14 cellular contexts compared by ENCODE assay signal in the genomic region with DNA sequence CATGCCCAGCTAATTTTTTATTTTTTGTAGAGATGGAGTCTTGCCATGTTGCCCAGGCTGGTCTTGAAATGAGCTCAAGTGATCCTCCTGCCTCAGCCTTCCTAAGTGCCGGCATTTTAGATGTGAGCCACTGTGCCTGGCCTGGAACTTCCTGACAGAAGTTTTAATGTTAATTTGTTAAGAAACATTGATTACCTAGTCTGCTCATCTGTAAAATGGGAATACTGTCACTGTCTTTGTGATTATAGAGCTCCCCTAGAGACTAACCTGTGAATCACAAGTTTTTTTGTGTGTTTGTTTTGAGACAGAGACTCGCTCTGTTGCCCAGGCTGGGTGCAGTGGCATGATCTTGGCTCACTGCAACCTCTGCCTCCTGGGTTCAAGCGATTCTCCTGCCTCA. TPM values are rescaled to one million over a fixed set of nuclear protein-coding genes. Genes with fewer than 3 reads are reported as not detected.
A peak's percentile ranks its signal among the peaks of the same experiment; 100 is the strongest.
DNase-seq lines count a peak whose midpoint lies in the region; ATAC-seq, FAIRE-seq and TF ChIP-seq lines count a peak whose summit lies in the region.
"Had no signal": no experiment of that assay in that cellular context is flagged by ENCODE, and none has a peak within 500 bp of the region (broad histone marks: within the 10 kb centered on the region; RNA-seq: fewer than 3 reads in every experiment).

No MANE protein-coding gene starts in this region.

- H3K27ac Mint-ChIP-seq in H9 = no peak overlapping the region; a peak in 2 of 7 replicates
- H3K27ac Mint-ChIP-seq in naive thymus-derived CD4-positive, alpha-beta T cell = peak overlapping the region in 8 of 9 donors; percentile 23 to 71 (median 48)

- no peak overlapping the region for H4K8ac ChIP-seq in H9 (replicated peaks; ENCODE audit: insufficient read length, low read depth, low read length)

- DNase-seq in DND-41 (no peak), H9 (no peak), HTR-8/SVneo (ENCODE audit: insufficient read length, low spot score) (no peak), cerebellar cortex (ENCODE audit: low spot score) (no peak)
- DNase-seq in naive thymus-derived CD4-positive, alpha-beta T cell = no peak
- DNase-seq: activated CD4-positive, CD25-positive, alpha-beta regulatory T cell treated with anti-CD3 and anti-CD28 coated beads, Interleukin-2, amount 50 U/mL, for 72 hours; activated gamma-delta T cell treated with Interleukin-2 at 50 U/mL for 16 hours; hypothalamus; NCI-H524 treated with DMSO at 0.1 percent for 48 hours; tibial artery had no signal

- H3K36me3 Mint-ChIP-seq in H9 (ENCODE audit: insufficient read depth in 1 of 3, low read depth in 3 of 3) = peaks cover 1 to 13% (median 6%) of the 10 kb centered on the region in 3 experiments; a peak in 5 of 7 replicates
- H3K36me3 Mint-ChIP-seq in naive thymus-derived CD4-positive, alpha-beta T cell = peaks cover 0 to 7% (median 4%) of the 10 kb centered on the region in 5 donors

- peaks cover 10% of the 10 kb centered on the region for H3K23me2 ChIP-seq in H9 (ENCODE audit: insufficient read length, low read depth, low read length, poor library complexity, severe bottlenecking)

- no peak overlapping the region for H3T11ph ChIP-seq in H9 (ENCODE audit: low read length)

- H3K4me2 ChIP-seq in DND-41 (ENCODE audit: insufficient read depth, low read length) (no peak overlapping the region), H9 (ENCODE audit: insufficient read depth, insufficient read length, low read length) (no peak overlapping the region), SU-DHL-6 (ENCODE audit: low read depth, low read length, poor library complexity, severe bottlenecking) (no peak overlapping the region)
- H3K4me2 ChIP-seq: smooth muscle cell had no signal

- H3K4me1 Mint-ChIP-seq in H9 = peaks cover 10 to 15% of the 10 kb centered on the region in 2 experiments
- peaks cover 11 to 44% (median 28%) of the 10 kb centered on the region in 7 donors for H3K4me1 Mint-ChIP-seq in naive thymus-derived CD4-positive, alpha-beta T cell

- H3K9ac ChIP-seq in DND-41 (ENCODE audit: low read depth, low read length) (no peak overlapping the region), H9 (ENCODE audit: extremely low read depth, insufficient read length, low read length) (no peak overlapping the region), SU-DHL-6 (ENCODE audit: low read length) (no peak overlapping the region)

- intact Hi-C loops in naive thymus-derived CD4-positive, alpha-beta T cell (cut with micrococcal nuclease) = no loop called here

- H3K9me3 ChIP-seq in DND-41 (ENCODE audit: insufficient read depth, low read length, severe bottlenecking) (no peaks in the 10 kb centered on the region), H9 (ENCODE audit: control insufficient read depth, low read depth, low read length) (no peaks in the 10 kb centered on the region), SU-DHL-6 (ENCODE audit: insufficient read depth, low read length) (no peaks in the 10 kb centered on the region)
- no peaks in the 10 kb centered on the region for H3K9me3 ChIP-seq in naive thymus-derived CD4-positive, alpha-beta T cell (ENCODE audit: control insufficient read depth in 2 of 3, low read length in 3 of 3)
- H3K9me3 ChIP-seq: neutrophil, tibial artery had no signal

- H3K56ac ChIP-seq in H9 (ENCODE audit: insufficient read length, low read depth, low read length) = no peak overlapping the region

- H3K4me3 ChIP-seq in DND-41 (ENCODE audit: low read depth in 1 of 2, low read length in 2 of 2) (no peak overlapping the region), SU-DHL-6 (ENCODE audit: insufficient read depth, low read length, poor library complexity, severe bottlenecking) (no peak overlapping the region)
- H3K4me3 ChIP-seq in naive thymus-derived CD4-positive, alpha-beta T cell (ENCODE audit: low read length) = no peak overlapping the region
- H3K4me3 ChIP-seq: smooth muscle cell, tibial artery had no signal

- no CpG with 5 or more reads among the region's 3 CpGs for WGBS in H9 (ENCODE audit: extremely low coverage, insufficient read length, low lambda C conversion rate)

- H4K91ac ChIP-seq in H9 (ENCODE audit: insufficient read length, low read depth, low read length) = no peak overlapping the region

- H3K9me2 ChIP-seq in SU-DHL-6 (replicated peaks; ENCODE audit: insufficient read depth, low read length) = no peaks in the 10 kb centered on the region

- FAIRE-seq in HTR-8/SVneo (lab: Jason Lieb, UNC) = no peak

- no peak overlapping the region for H2AFZ ChIP-seq in DND-41 (ENCODE audit: low read depth, low read length)
- no peak overlapping the region for H2AFZ ChIP-seq in H9 (ENCODE audit: low read length)
- no peak overlapping the region for H2AFZ ChIP-seq in SU-DHL-6 (ENCODE audit: low read depth, low read length, severe bottlenecking)

- TF ChIP-seq CTCF in DND-41 (IDR thresholded peaks at IDR 0.05; ENCODE audit: borderline replicate concordance, extremely low read depth, low read length, poor library complexity, severe bottlenecking) (peak; percentile 39), H9 (conservative IDR thresholded peaks at IDR 0.05) (peak; percentile 54; the same call in 2 of the 3 replicates), SU-DHL-6 (IDR thresholded peaks at IDR 0.05; ENCODE audit: insufficient read depth, low read length, poor library complexity, severe bottlenecking) (peak; percentile 26)

- H3K4ac ChIP-seq in H9 (ENCODE audit: low read depth, low read length) = no peak overlapping the region

- H2BK15ac ChIP-seq in H9 (ENCODE audit: low read depth, low read length) = no peak overlapping the region

- H4K5ac ChIP-seq in H9 (ENCODE audit: insufficient read length, low read depth, low read length) = no peak overlapping the region

- no peak overlapping the region for H3K23ac ChIP-seq in H9 (ENCODE audit: insufficient read length, low read depth, low read length)

- no peaks in the 10 kb centered on the region for H3K9me3 Mint-ChIP-seq in H9
- no peaks in the 10 kb centered on the region for H3K9me3 Mint-ChIP-seq in naive thymus-derived CD4-positive, alpha-beta T cell

- no peak overlapping the region for H2BK20ac ChIP-seq in H9 (ENCODE audit: low read depth, low read length, poor library complexity, severe bottlenecking)

- no peak overlapping the region for H2BK5ac ChIP-seq in H9 (ENCODE audit: insufficient read length, low read length)

- H3K14ac ChIP-seq in H9 (ENCODE audit: insufficient read depth, low read length) = no peak overlapping the region

- H2AK5ac ChIP-seq in H9 (ENCODE audit: insufficient read length, low read length) = no peak overlapping the region

- H4K20me1 ChIP-seq in DND-41 (ENCODE audit: insufficient read depth, low read length) (no peaks in the 10 kb centered on the region), H9 (ENCODE audit: control insufficient read depth, insufficient read depth, insufficient read length) (no peaks in the 10 kb centered on the region), SU-DHL-6 (ENCODE audit: low read depth, low read length) (0 out of 2 replicates have a peak, but pooled peaks cover 3% of the 10 kb centered on the region)

- peaks cover 30% of the 10 kb centered on the region for H3F3A ChIP-seq in SU-DHL-6 (ENCODE audit: insufficient read depth)

- CTCF ChIA-PET in naive thymus-derived CD4-positive, alpha-beta T cell (lab: Charles Lee) = interaction anchor here (0.7 kb wide), 2 partner anchors 19 to 245 kb away, joined by 3 read pairs; no protein-coding TSS in a partner anchor

- peak overlapping the region in 1 of 2 experiments; percentile 29; a peak in 1 of 5 replicates for H3K4me3 Mint-ChIP-seq in H9
- no peak overlapping the region for H3K4me3 Mint-ChIP-seq in naive thymus-derived CD4-positive, alpha-beta T cell

- H3K27ac ChIP-seq in DND-41 (ENCODE audit: low read length) = no peak overlapping the region
- no peak overlapping the region for H3K27ac ChIP-seq in H9 (ENCODE audit: insufficient read length, low read depth, low read length)
- no peak overlapping the region for H3K27ac ChIP-seq in SU-DHL-6 (ENCODE audit: low read depth, low read length)
- H3K27ac ChIP-seq in naive thymus-derived CD4-positive, alpha-beta T cell (ENCODE audit: low read depth, low read length) = no peak overlapping the region
- H3K27ac ChIP-seq: neutrophil, tibial artery had no signal

- no peak overlapping the region for H2BK120ac ChIP-seq in H9 (ENCODE audit: low read depth, low read length, poor library complexity, severe bottlenecking)

- H3K27me3 Mint-ChIP-seq in H9 (ENCODE audit: low read depth) = no peaks in the 10 kb centered on the region
- H3K27me3 Mint-ChIP-seq in naive thymus-derived CD4-positive, alpha-beta T cell = no peaks in the 10 kb centered on the region

- POLR2A ChIA-PET in naive thymus-derived CD4-positive, alpha-beta T cell (lab: Charles Lee) = no interaction called here

- no peak overlapping the region for H3K18ac ChIP-seq in H9 (ENCODE audit: insufficient read length, low read depth, low read length)

- H3K27me3 ChIP-seq in DND-41 (ENCODE audit: insufficient read depth, low read length, poor library complexity) = no peaks in the 10 kb centered on the region
- H3K27me3 ChIP-seq in H9 (ENCODE audit: insufficient read depth, low read length) = no peaks in the 10 kb centered on the region
- H3K27me3 ChIP-seq in SU-DHL-6 (ENCODE audit: low read length) = no peaks in the 10 kb centered on the region
- H3K27me3 ChIP-seq in naive thymus-derived CD4-positive, alpha-beta T cell (ENCODE audit: control insufficient read depth in 2 of 2, insufficient read depth in 2 of 2, low read length in 2 of 2) = no peaks in the 10 kb centered on the region
- H3K27me3 ChIP-seq: neutrophil, tibial artery had no signal

- ATAC-seq in DND-41 (ENCODE audit: insufficient read depth, low read depth) (no peak), HG02973 (IDR thresholded peaks at IDR 0.05; ENCODE audit: unreplicated experiment) (no peak)
- ATAC-seq in naive thymus-derived CD4-positive, alpha-beta T cell = no peak

- no peak overlapping the region for H2BK12ac ChIP-seq in H9 (ENCODE audit: insufficient read length, low read depth, low read length)

- H3K36me3 ChIP-seq in DND-41 (ENCODE audit: insufficient read depth, low read length) (peaks cover 3% of the 10 kb centered on the region; the same call in 1 of the 2 replicates), SU-DHL-6 (ENCODE audit: low read length) (no peaks in the 10 kb centered on the region)
- peaks cover 0 to 8% (median 0%) of the 10 kb centered on the region in 3 experiments for H3K36me3 ChIP-seq in naive thymus-derived CD4-positive, alpha-beta T cell (ENCODE audit: control insufficient read depth in 2 of 3, insufficient read depth in 3 of 3, low read length in 3 of 3)

- H3K79me2 ChIP-seq in DND-41 (ENCODE audit: insufficient read depth, low read length) (peaks cover 16% of the 10 kb centered on the region), H9 (ENCODE audit: insufficient read depth, low read length) (peaks cover 2% of the 10 kb centered on the region; the same call in 1 of the 2 replicates), SU-DHL-6 (ENCODE audit: insufficient read depth, low read length) (peaks cover 7% of the 10 kb centered on the region)

- no peaks in the 10 kb centered on the region for H3K79me1 ChIP-seq in H9 (ENCODE audit: insufficient read depth, low read depth, low read length, poor library complexity, severe bottlenecking)

- H3K4me1 ChIP-seq in DND-41 (ENCODE audit: insufficient read depth, low read length) (peaks cover 11% of the 10 kb centered on the region), H9 (ENCODE audit: insufficient read depth, low read length) (no peaks in the 10 kb centered on the region)
- H3K4me1 ChIP-seq in naive thymus-derived CD4-positive, alpha-beta T cell (ENCODE audit: control insufficient read depth in 2 of 2, insufficient read depth in 2 of 2, low read length in 2 of 2) = peaks cover 8 to 9% of the 10 kb centered on the region in 2 donors

RNA-seq across cellular contexts. Expression of a gene that starts 4.3 kb away (rescaled TPM):
- 114 and 129 TPM in 2 replicates for total RNA-seq in H9 (2021)
- 10 to 100 TPM; 52.9 to 83.4 (median 66.5) TPM for total RNA-seq in naive thymus-derived CD4-positive, alpha-beta T cell
- polyA plus RNA-seq in naive thymus-derived CD4-positive, alpha-beta T cell = 10 to 100 TPM; 19.3 to 22.7 TPM

Comparison
In these comparisons a context has a peak if more than half of its experiments do, and no peak if none do; other contexts are left out.
1. H3K27ac Mint-ChIP-seq: peak in naive thymus-derived CD4-positive, alpha-beta T cell (8 of 9); none in H9 (0 of 3).
2. Peak in every context shown above with its lines, with median percentiles within 50 percentile points of each other: CTCF ChIP-seq.